ENCODE assay signal across 20 cellular contexts in genomic region chr6:81204741-81205140, GRCh38.
DNase-seq lines count a peak whose midpoint lies in the region; ATAC-seq and TF ChIP-seq lines count a peak whose summit lies in the region.
"Had no signal": no experiment of that assay in that cellular context is flagged by ENCODE, and none has a peak within 500 bp of the region (broad histone marks: within the 10 kb centered on the region; RNA-seq: fewer than 3 reads in every experiment).

No MANE protein-coding gene starts in this region.

- no peaks in the 10 kb centered on the region for H3K9me3 ChIP-seq in mesenchymal stem cell (ENCODE audit: control insufficient read depth, low read length)

- H3K14ac ChIP-seq in mesenchymal stem cell (ENCODE audit: low read length in 2 of 2), result no peak overlapping the region

- no peaks in the 10 kb centered on the region for H3K36me3 ChIP-seq in mesenchymal stem cell (ENCODE audit: control insufficient read depth in 1 of 2, insufficient read depth in 2 of 2, low read depth in 1 of 2, low read length in 2 of 2)
- H3K36me3 ChIP-seq: BLaER1 had no signal

- no peaks in the 10 kb centered on the region for H3K79me1 ChIP-seq in mesenchymal stem cell (replicated peaks; ENCODE audit: low read length, poor library complexity, severe bottlenecking)

- DNase-seq in AG10803 (ENCODE audit: low read depth) (peak; percentile 75), HuH-7 (ENCODE audit: low spot score) (peak; percentile 12), astrocyte of the hippocampus (ENCODE audit: low read depth, low spot score) (peak; percentile 28), mesenchymal stem cell (peak; percentile 37), HUDEP-2 (lab: John Stamatoyannopoulos, UW; ENCODE audit: unreplicated experiment in 76 of 76) (no peak), middle frontal gyrus (ENCODE audit: extremely low spot score, low spot score) (no peak)
- DNase-seq: activated CD4-positive, alpha-beta T cell treated with anti-CD3 and anti-CD28 coated beads for 48 hours; activated naive CD4-positive, alpha-beta T cell treated with anti-CD3 and anti-CD28 coated beads, Interleukin-2, amount 50 U/mL, for 16 hours; activated T-cell treated with anti-CD3 and anti-CD28 coated beads for 4 hours; caudate nucleus; DND-41; glutamatergic neuron; kidney; NCI-H2171 treated with DMSO at 0.1 percent for 48 hours; Right ventricle myocardium superior; stimulated activated naive B cell treated with anti-CD40 and anti-IgM and Interleukin-4, amounts not matched to agents 10 μg/mL and 1 μg/mL and 100 μg/mL, for 72 hours had no signal

- no peak overlapping the region for H3K9ac ChIP-seq in mesenchymal stem cell (ENCODE audit: low read length)
- H3K9ac ChIP-seq: BLaER1 had no signal

- no peak overlapping the region for H2AK5ac ChIP-seq in mesenchymal stem cell (ENCODE audit: low read length, severe bottlenecking)

- no peaks in the 10 kb centered on the region for H3K4me1 ChIP-seq in mesenchymal stem cell (ENCODE audit: control insufficient read depth, insufficient read depth, low read depth, low read length)
- H3K4me1 ChIP-seq: BLaER1 had no signal

- no peak overlapping the region for H3K4me3 ChIP-seq in AG10803 (ENCODE audit: low read length)
- no peak overlapping the region for H3K4me3 ChIP-seq in mesenchymal stem cell (ENCODE audit: insufficient read depth in 1 of 2, low read depth in 1 of 2, low read length in 2 of 2)
- H3K4me3 ChIP-seq: BLaER1, skin epidermis had no signal

- H4K91ac ChIP-seq in mesenchymal stem cell (ENCODE audit: low read length), result no peak overlapping the region

- no peak overlapping the region for H3K4me2 ChIP-seq in mesenchymal stem cell (ENCODE audit: low read length, poor library complexity, severe bottlenecking)
- H3K4me2 ChIP-seq: BLaER1 had no signal

- no peak overlapping the region for H4K8ac ChIP-seq in mesenchymal stem cell (ENCODE audit: low read length)

- H3K27ac ChIP-seq in mesenchymal stem cell (ENCODE audit: low read length, poor library complexity, severe bottlenecking), result no peak overlapping the region
- H3K27ac ChIP-seq: BLaER1, skin epidermis had no signal

- H2BK5ac ChIP-seq in mesenchymal stem cell (ENCODE audit: low read depth, low read length, poor library complexity, severe bottlenecking), result no peak overlapping the region

- no peak overlapping the region for H2BK120ac ChIP-seq in mesenchymal stem cell (ENCODE audit: low read depth, low read length)

- H3K23ac ChIP-seq in mesenchymal stem cell (ENCODE audit: low read length in 2 of 2), result no peak overlapping the region

- ATAC-seq in GM18505 (IDR thresholded peaks at IDR 0.05; ENCODE audit: unreplicated experiment) (no peak), GM21529 (IDR thresholded peaks at IDR 0.05; ENCODE audit: unreplicated experiment) (no peak)
- ATAC-seq: stimulated activated naive B cell treated with anti-CD40 and anti-IgM and Interleukin-4, amounts not matched to agents 10 μg/mL and 1 μg/mL and 100 μg/mL, for 72 hours had no signal

- H3K27me3 ChIP-seq in mesenchymal stem cell (ENCODE audit: control insufficient read depth in 1 of 2, insufficient read depth in 1 of 2, low read length in 2 of 2), result no peaks in the 10 kb centered on the region
- H3K27me3 ChIP-seq: BLaER1 had no signal

- 80% methylated on average over 1 of the region's 1 CpG for WGBS in mesenchymal stem cell

- H2BK15ac ChIP-seq in mesenchymal stem cell (ENCODE audit: low read depth, poor library complexity, severe bottlenecking), result no peak overlapping the region

- TF ChIP-seq CTCF in AG10803 (conservative IDR thresholded peaks at IDR 0.05; ENCODE audit: low read length), result no peak

- H3K4ac ChIP-seq in mesenchymal stem cell (ENCODE audit: low read depth in 1 of 2, low read length in 2 of 2), result no peak overlapping the region

- no peak overlapping the region for H3K18ac ChIP-seq in mesenchymal stem cell (ENCODE audit: low read depth in 1 of 2, low read length in 2 of 2)

- H2BK12ac ChIP-seq in mesenchymal stem cell (ENCODE audit: low read length in 2 of 2), result no peak overlapping the region

- H2AFZ ChIP-seq in mesenchymal stem cell (ENCODE audit: low read depth, low read length), result no peak overlapping the region

- no peak for TF ChIP-seq POLR2A in GM18505 (IDR thresholded peaks at IDR 0.05; ENCODE audit: borderline replicate concordance, extremely low read depth, insufficient read depth, insufficient read length)

Comparison
In these comparisons a context has a peak if more than half of its experiments do, and no peak if none do; other contexts are left out.
1. DNase-seq: peak in AG10803 (single experiment), HuH-7 (single experiment), astrocyte of the hippocampus (single experiment) and mesenchymal stem cell (single experiment); none in HUDEP-2 (0 of 76) and middle frontal gyrus (single experiment).